11 cellular contexts compared by ENCODE assay signal in the genomic region with DNA sequence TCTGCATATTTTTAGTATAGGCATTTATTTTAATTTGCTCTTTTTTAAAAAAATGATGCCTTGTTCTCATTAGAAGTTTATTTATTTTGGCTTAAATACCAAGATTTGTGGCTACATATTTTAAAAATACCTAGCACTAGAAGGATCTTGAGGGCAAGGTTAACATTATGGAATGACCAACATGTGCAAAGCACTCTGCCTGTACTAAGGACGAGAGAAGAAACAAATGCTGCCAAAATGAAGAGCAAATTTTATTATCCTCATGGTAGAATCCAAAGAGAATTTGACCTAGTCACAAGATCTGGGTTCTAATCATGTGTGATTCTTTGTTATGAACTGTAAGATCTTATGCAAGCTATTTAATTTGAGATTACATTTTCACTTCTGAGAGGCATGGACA. TPM values are rescaled to one million over a fixed set of nuclear protein-coding genes. Genes with fewer than 3 reads are reported as not detected.
A peak's percentile ranks its signal among the peaks of the same experiment; 100 is the strongest.
DNase-seq lines count a peak whose midpoint lies in the region; ATAC-seq and TF ChIP-seq lines count a peak whose summit lies in the region.
"Had no signal": no experiment of that assay in that cellular context is flagged by ENCODE, and none has a peak within 500 bp of the region (broad histone marks: within the 10 kb centered on the region; RNA-seq: fewer than 3 reads in every experiment).

No MANE protein-coding gene starts in this region.

- no peak for ATAC-seq in HG03097 (IDR thresholded peaks at IDR 0.05; ENCODE audit: low FRiP score, unreplicated experiment)

- H3K4me2 ChIP-seq in hepatocyte, result peak overlapping the region; percentile 79

- no peaks in the 10 kb centered on the region for H3K9me3 Mint-ChIP-seq in activated CD4-positive, alpha-beta memory T cell treated with anti-CD3 and anti-CD28 coated beads for 36 hours

- CTCF ChIA-PET in A673 (lab: Charles Lee), result no interaction called here
- CTCF ChIA-PET in activated CD4-positive, alpha-beta memory T cell treated with anti-CD3 and anti-CD28 coated beads for 36 hours (lab: Charles Lee), result interaction anchor here (1.6 kb wide), 1 partner anchor 15 kb away, joined by 3 read pairs; no protein-coding TSS in a partner anchor

- BruUV-seq in A673 (replicated peaks; lab: Mats Ljungman, UMichigan), result no TSS peak

- no peak overlapping the region for H2AFZ ChIP-seq in hepatocyte

- H3K36me3 ChIP-seq in A673 (ENCODE audit: insufficient read depth, low read length, poor library complexity, severe bottlenecking) (no peaks in the 10 kb centered on the region), hepatocyte (replicated peaks; ENCODE audit: insufficient read depth, low read depth) (no peaks in the 10 kb centered on the region)

- WGBS in hepatocyte (ENCODE audit: low lambda C conversion rate, missing lambda C conversion rate), result 60% methylated on average over 1 of the region's 1 CpG

- no peak overlapping the region for H3K27ac Mint-ChIP-seq in activated CD4-positive, alpha-beta memory T cell treated with anti-CD3 and anti-CD28 coated beads for 36 hours

- H3K4me3 ChIP-seq in A673 (ENCODE audit: low read depth, low read length, poor library complexity, severe bottlenecking) (peak overlapping the region; percentile 89), hepatocyte (peak overlapping the region; percentile 86)

- peaks cover 67% of the 10 kb centered on the region for H4K20me1 ChIP-seq in hepatocyte (ENCODE audit: insufficient read depth, poor library complexity, severe bottlenecking)

- peaks cover 23% of the 10 kb centered on the region for H3K36me3 Mint-ChIP-seq in activated CD4-positive, alpha-beta memory T cell treated with anti-CD3 and anti-CD28 coated beads for 36 hours

- POLR2A ChIA-PET in A673 (lab: Charles Lee; ENCODE audit: low non-redundant PET), result interaction anchor here (0.5 kb wide), 1 partner anchor 1102 kb away, joined by 4 read pairs; a partner anchor contains a TSS
- POLR2A ChIA-PET in activated CD4-positive, alpha-beta memory T cell treated with anti-CD3 and anti-CD28 coated beads for 36 hours (lab: Charles Lee), result no interaction called here

- H3K27ac ChIP-seq in A673 (ENCODE audit: low read depth, low read length, poor library complexity, severe bottlenecking) (no peak overlapping the region), hepatocyte (peak overlapping the region; percentile 91)

- peaks cover 71% of the 10 kb centered on the region for H3K79me2 ChIP-seq in hepatocyte

- peaks cover 60% of the 10 kb centered on the region for H3K4me1 Mint-ChIP-seq in activated CD4-positive, alpha-beta memory T cell treated with anti-CD3 and anti-CD28 coated beads for 36 hours (ENCODE audit: low read depth)

- H3K27me3 Mint-ChIP-seq in activated CD4-positive, alpha-beta memory T cell treated with anti-CD3 and anti-CD28 coated beads for 36 hours, result no peaks in the 10 kb centered on the region

- H3K4me1 ChIP-seq in A673 (ENCODE audit: insufficient read depth, low read length, poor library complexity, severe bottlenecking) (peaks cover 32% of the 10 kb centered on the region), hepatocyte (ENCODE audit: insufficient read depth) (peaks cover 39% of the 10 kb centered on the region)

- H3K27me3 ChIP-seq in A673 (replicated peaks; ENCODE audit: insufficient read depth, low read depth, low read length, poor library complexity), result no peaks in the 10 kb centered on the region
- H3K27me3 ChIP-seq in hepatocyte, result no peaks in the 10 kb centered on the region

- intact Hi-C loops in A673 (cut with micrococcal nuclease; ENCODE audit: unreplicated experiment), result no loop called here
- intact Hi-C loops in activated CD4-positive, alpha-beta memory T cell treated with anti-CD3 and anti-CD28 coated beads for 36 hours (cut with micrococcal nuclease), result no loop called here

- TF ChIP-seq CTCF in A673 (conservative IDR thresholded peaks at IDR 0.05; ENCODE audit: low read depth, low read length) (no peak), hepatocyte (IDR thresholded peaks at IDR 0.05; ENCODE audit: poor library complexity) (no peak)

- no peaks in the 10 kb centered on the region for H3K9me3 ChIP-seq in A673 (ENCODE audit: low read depth, low read length, poor library complexity, severe bottlenecking)
- H3K9me3 ChIP-seq in hepatocyte (ENCODE audit: low read depth), result no peaks in the 10 kb centered on the region

- no peaks in the 10 kb centered on the region for H3K9me2 ChIP-seq in hepatocyte (replicated peaks; ENCODE audit: insufficient read depth)

- DNase-seq in A673 (ENCODE audit: low spot score), result no peak
- DNase-seq in EH (ENCODE audit: low read depth), result peak; percentile 79
- DNase-seq in activated CD4-positive, alpha-beta memory T cell treated with anti-CD3 and anti-CD28 coated beads for 36 hours, result no peak
- no peak for DNase-seq in hepatocyte (ENCODE audit: low spot score)
- no peak for DNase-seq in T1000 (lab: John Stamatoyannopoulos, UW)
- DNase-seq in NK-92 treated with Interleukin-12 subunit alpha and Interleukin-12 subunit beta, amount 100 ng/mL, for 24 hours (lab: John Stamatoyannopoulos, UW), result no peak
- no peak for DNase-seq in NCI-H187 (lab: John Stamatoyannopoulos, UW)
- DNase-seq: foreskin melanocyte; stimulated activated CD4-positive, alpha-beta T cell treated with anti-CD3 and anti-CD28 coated beads, Interleukin-4, amount 100 ng/mL, for 1 hour; WERI-Rb-1 had no signal

- H3K4me3 Mint-ChIP-seq in activated CD4-positive, alpha-beta memory T cell treated with anti-CD3 and anti-CD28 coated beads for 36 hours, result peak overlapping the region; percentile 52

RNA-seq across cellular contexts. Expression of a gene that starts 2.8 kb away (rescaled TPM):
- total RNA-seq in A673 (2021) (195 and 196 TPM in 2 replicates), hepatocyte (130 and 138 TPM in 2 replicates)
- 100 to 1,000 TPM; 213 to 219 TPM for total RNA-seq in activated CD4-positive, alpha-beta memory T cell treated with anti-CD3 and anti-CD28 coated beads for 36 hours
- polyA plus RNA-seq in hepatocyte, result 101 and 113 TPM in 2 replicates
